In the genomic region with DNA sequence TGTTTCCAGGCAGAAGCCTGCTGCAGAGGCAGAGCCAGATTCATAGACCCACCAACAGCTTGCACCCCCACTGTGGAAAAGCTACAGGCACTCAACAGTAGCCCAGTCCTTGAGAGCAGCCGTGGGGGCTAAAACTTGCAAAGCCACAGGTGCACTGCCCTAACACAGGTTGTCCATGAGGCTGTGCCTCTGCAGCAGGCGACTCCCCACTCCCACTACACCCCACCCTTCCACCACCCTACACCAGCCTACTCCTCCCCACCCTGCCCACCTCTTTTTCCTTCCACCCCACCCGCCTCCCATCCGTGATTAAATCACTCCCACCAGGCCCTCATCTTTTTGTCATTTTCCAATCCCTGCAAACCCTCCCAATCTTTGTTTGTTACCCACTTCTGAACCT, we compare ENCODE assay signal across 2 cellular contexts. TPM values are rescaled to one million over a fixed set of nuclear protein-coding genes. Genes with fewer than 3 reads are reported as not detected.
"Had no signal": no experiment of that assay in that cellular context is flagged by ENCODE, and none has a peak within 500 bp of the region (broad histone marks: within the 10 kb centered on the region; RNA-seq: fewer than 3 reads in every experiment).

No MANE protein-coding gene starts in this region.

RNA-seq across cellular contexts. Expression of gene ANKRD18A, which starts 55.2 kb away (rescaled TPM):
- total RNA-seq: osteoblast, smooth muscle cell had no signal
- polyA plus RNA-seq: smooth muscle cell had no signal
